Comparison of ENCODE assay signal across 20 cellular contexts in genomic region chr15:31212956-31213694, GRCh38.
A peak's percentile ranks its signal among the peaks of the same experiment; 100 is the strongest.
DNase-seq lines count a peak whose midpoint lies in the region; ATAC-seq and TF ChIP-seq lines count a peak whose summit lies in the region.
"Had no signal": no experiment of that assay in that cellular context is flagged by ENCODE, and none has a peak within 500 bp of the region (broad histone marks: within the 10 kb centered on the region; RNA-seq: fewer than 3 reads in every experiment).

No MANE protein-coding gene starts in this region.

- no peak for TF ChIP-seq EP300 in esophagus muscularis mucosa (IDR thresholded peaks at IDR 0.05)

- peak overlapping the region; percentile 54 for H3K4me2 ChIP-seq in smooth muscle cell
- H3K4me2 ChIP-seq: A549 had no signal

- no peaks in the 10 kb centered on the region for H3K9me3 ChIP-seq in Panc1 (ENCODE audit: control insufficient read depth, insufficient read depth, low read depth, low read length)
- H3K9me3 ChIP-seq in esophagus muscularis mucosa: peaks cover 0 to 4% (median 2%) of the 10 kb centered on the region in 4 donors
- no peaks in the 10 kb centered on the region for H3K9me3 ChIP-seq in smooth muscle cell (replicated peaks; ENCODE audit: low read depth)
- H3K9me3 ChIP-seq: body of pancreas had no signal

- BruUV-seq in Panc1 (replicated peaks; lab: Mats Ljungman, UMichigan): no TSS peak

- POLR2A ChIA-PET in Panc1 (lab: Charles Lee): no interaction called here

- WGBS in esophagus muscularis mucosa: 88% methylated on average over 13 of the region's 13 CpGs
- 38% methylated on average over 13 of the region's 13 CpGs for WGBS in smooth muscle cell (ENCODE audit: low lambda C conversion rate)

- in situ Hi-C loops in Panc1 (cut with HindIII; ENCODE audit: low pct_unique_long_range_greater_than_20kb, low sequenced_read_pairs): no loop called here

- intact Hi-C loops in Panc1 (cut with micrococcal nuclease; ENCODE audit: unreplicated experiment) (loop anchor here (10.0 kb wide), 1 partner anchor 112 kb away; the partner anchor contains the start of gene KLF13), esophagus muscularis mucosa (cut with DNase I) (loop anchor here (10.0 kb wide), 1 partner anchor 182 kb away; no protein-coding TSS in a partner anchor)

- H3K9ac ChIP-seq in smooth muscle cell (ENCODE audit: low read depth): peak overlapping the region; percentile 63
- H3K9ac ChIP-seq: BLaER1 had no signal

- no peaks in the 10 kb centered on the region for H3K27me3 ChIP-seq in Panc1 (ENCODE audit: control insufficient read depth, insufficient read depth, low read length)
- no peaks in the 10 kb centered on the region for H3K27me3 ChIP-seq in esophagus muscularis mucosa
- no peaks in the 10 kb centered on the region for H3K27me3 ChIP-seq in smooth muscle cell (ENCODE audit: low read depth)
- H3K27me3 ChIP-seq: BLaER1, body of pancreas had no signal

- H3K27ac ChIP-seq in Panc1 (ENCODE audit: low read length) (peak overlapping the region; percentile 20; the same call in 1 of the 2 replicates), esophagus muscularis mucosa (replicated peaks in 1 of 4) (peak overlapping the region; percentile 53 to 74 (median 60)), smooth muscle cell (ENCODE audit: low read depth) (peak overlapping the region; percentile 93)
- H3K27ac ChIP-seq: A549, BLaER1, body of pancreas had no signal

- H3K36me3 ChIP-seq in Panc1 (ENCODE audit: control insufficient read depth, insufficient read depth, low read length): no peaks in the 10 kb centered on the region
- no peaks in the 10 kb centered on the region for H3K36me3 ChIP-seq in esophagus muscularis mucosa
- H3K36me3 ChIP-seq in smooth muscle cell (ENCODE audit: low read depth): no peaks in the 10 kb centered on the region
- H3K36me3 ChIP-seq: BLaER1 had no signal

- peak overlapping the region; percentile 15 for H2AFZ ChIP-seq in smooth muscle cell (ENCODE audit: low read depth)

- CTCF ChIA-PET in Panc1 (lab: Charles Lee): interaction anchor here (0.7 kb wide), 1 partner anchor 275 kb away, joined by 6 read pairs; no protein-coding TSS in a partner anchor

- no peaks in the 10 kb centered on the region for H4K20me1 ChIP-seq in smooth muscle cell (ENCODE audit: low read depth)
- H4K20me1 ChIP-seq: BLaER1 had no signal

- peaks cover 8% of the 10 kb centered on the region for H3F3A ChIP-seq in smooth muscle cell (ENCODE audit: low read depth)

- TF ChIP-seq CTCF in Panc1 (IDR thresholded peaks at IDR 0.05) (no peak), esophagus muscularis mucosa (IDR thresholded peaks at IDR 0.05) (no peak), smooth muscle cell (IDR thresholded peaks at IDR 0.05; ENCODE audit: borderline replicate concordance, insufficient read depth, poor library complexity, severe bottlenecking) (no peak)

- H3K4me3 ChIP-seq in Panc1 (ENCODE audit: low read depth in 2 of 2, low read length in 2 of 2) (no peak overlapping the region), esophagus muscularis mucosa (no peak overlapping the region), smooth muscle cell (no peak overlapping the region)
- H3K4me3 ChIP-seq: A549, BLaER1, body of pancreas, GM12878 had no signal

- peak; percentile 37 for DNase-seq in activated CD8-positive, alpha-beta memory T cell treated with anti-CD3 and anti-CD28 coated beads for 24 hours
- DNase-seq in activated CD8-positive, alpha-beta memory T cell treated with anti-CD3 and anti-CD28 coated beads, Interleukin-2, amount 50 U/mL, for 4 hours: no peak
- DNase-seq in Panc1 (ENCODE audit: low read depth, low spot score) (no peak), esophagus muscularis mucosa (ENCODE audit: extremely low spot score) (no peak), smooth muscle cell (lab: John Stamatoyannopoulos, UW; ENCODE audit: unreplicated experiment) (no peak), NCI-H2029 treated with DMSO at 0.1 percent for 48 hours (lab: John Stamatoyannopoulos, UW) (no peak)
- DNase-seq: activated naive CD4-positive, alpha-beta T cell treated with anti-CD3 and anti-CD28 coated beads, Interleukin-2, amount 50 U/mL, for 16 hours; DMS 273 treated with DMSO at 0.1 percent for 48 hours; endodermal cell; hypothalamus; naive B cell; NCI-H774; small intestine; stimulated activated CD4-positive, alpha-beta T cell treated with anti-CD3 and anti-CD28 coated beads, Interleukin-4, amount 100 ng/mL, for 4 hours had no signal

- H3K4me1 ChIP-seq in Panc1 (ENCODE audit: control insufficient read depth, insufficient read depth, low read length): peaks cover 23% of the 10 kb centered on the region
- H3K4me1 ChIP-seq in esophagus muscularis mucosa: peaks cover 29 to 49% (median 47%) of the 10 kb centered on the region in 4 donors
- H3K4me1 ChIP-seq in smooth muscle cell (ENCODE audit: low read depth): peaks cover 4% of the 10 kb centered on the region

- no peak for ATAC-seq in Panc1
- no peak for ATAC-seq in HG03159 (IDR thresholded peaks at IDR 0.05; ENCODE audit: unreplicated experiment)
- no peak for ATAC-seq in HG03460 (IDR thresholded peaks at IDR 0.05; ENCODE audit: unreplicated experiment)
- ATAC-seq: A549, body of pancreas, GM12878 had no signal

- no peak for TF ChIP-seq POLR2A in esophagus muscularis mucosa (IDR thresholded peaks at IDR 0.05; ENCODE audit: low read depth)

- no peaks in the 10 kb centered on the region for H3K79me2 ChIP-seq in smooth muscle cell (ENCODE audit: low read depth)

Comparison
In these comparisons a context has a peak if more than half of its experiments do, and no peak if none do; other contexts are left out.
1. H3K27ac ChIP-seq: peak in every context shown above with its lines; median percentile 93 in smooth muscle cell; 60 in esophagus muscularis mucosa; 20 in Panc1.